9 cellular contexts compared by ENCODE assay signal in the genomic region with DNA sequence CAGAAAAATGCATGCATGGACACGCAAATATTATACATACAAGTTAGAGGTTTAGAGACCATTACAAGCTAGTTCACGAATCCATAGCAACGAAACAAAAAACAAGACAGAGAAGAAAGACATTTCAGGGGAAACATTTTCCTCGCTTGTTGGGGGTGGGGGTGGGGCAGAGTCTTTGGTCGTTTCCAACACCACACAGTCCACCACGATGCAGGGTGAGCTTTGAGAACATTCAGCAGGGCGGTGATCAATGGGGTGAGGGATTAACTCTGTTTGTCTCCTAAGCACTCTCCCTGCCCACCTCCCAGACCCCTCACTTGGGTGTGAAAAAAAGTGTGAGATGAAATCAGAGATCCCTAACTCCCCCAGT. TPM values are rescaled to one million over a fixed set of nuclear protein-coding genes. Genes with fewer than 3 reads are reported as not detected.
DNase-seq lines count a peak whose midpoint lies in the region; ATAC-seq and TF ChIP-seq lines count a peak whose summit lies in the region.
"Had no signal": no experiment of that assay in that cellular context is flagged by ENCODE, and none has a peak within 500 bp of the region (broad histone marks: within the 10 kb centered on the region; RNA-seq: fewer than 3 reads in every experiment).

No MANE protein-coding gene starts in this region.

- DNase-seq in Panc1 (ENCODE audit: low read depth, low spot score) (no peak), endodermal cell (no peak)
- DNase-seq in activated CD8-positive, alpha-beta memory T cell treated with anti-CD3 and anti-CD28 coated beads, Interleukin-2, amount 50 U/mL, for 48 hours, result no peak
- DNase-seq in activated CD8-positive, alpha-beta memory T cell treated with anti-CD3 and anti-CD28 coated beads, Interleukin-2, amount 10 ng/mL, durations not matched to agents 7 days and 5 days, result no peak
- DNase-seq: activated effector memory CD4-positive, alpha-beta T cell treated with anti-CD3 and anti-CD28 coated beads, Interleukin-2, amount 50 U/mL, for 16 hours had no signal

- ATAC-seq in Panc1 (no peak), GM19397 (IDR thresholded peaks at IDR 0.05; ENCODE audit: unreplicated experiment) (no peak)
- no peak for ATAC-seq in activated CD8-positive, alpha-beta memory T cell treated with anti-CD3 and anti-CD28 coated beads, Interleukin-2, amount 10 ng/mL, durations not matched to agents 7 days and 5 days

- H3K27me3 Mint-ChIP-seq in endodermal cell (ENCODE audit: insufficient read depth), result peaks cover 84% of the 10 kb centered on the region
- H3K27me3 Mint-ChIP-seq in activated CD8-positive, alpha-beta memory T cell treated with anti-CD3 and anti-CD28 coated beads, Interleukin-2, amount 10 ng/mL, durations not matched to agents 7 days and 5 days, result peaks cover 39% of the 10 kb centered on the region

- peaks cover 41% of the 10 kb centered on the region for H3K4me1 Mint-ChIP-seq in endodermal cell
- peaks cover 3% of the 10 kb centered on the region for H3K4me1 Mint-ChIP-seq in activated CD8-positive, alpha-beta memory T cell treated with anti-CD3 and anti-CD28 coated beads, Interleukin-2, amount 10 ng/mL, durations not matched to agents 7 days and 5 days

- H3K27ac ChIP-seq in Panc1 (ENCODE audit: low read length) (no peak overlapping the region), endodermal cell (ENCODE audit: low read depth, low read length) (no peak overlapping the region), thymus (ENCODE audit: low read depth) (no peak overlapping the region)

- H3K36me3 Mint-ChIP-seq in endodermal cell (ENCODE audit: low read depth), result no peaks in the 10 kb centered on the region
- no peaks in the 10 kb centered on the region for H3K36me3 Mint-ChIP-seq in activated CD8-positive, alpha-beta memory T cell treated with anti-CD3 and anti-CD28 coated beads, Interleukin-2, amount 10 ng/mL, durations not matched to agents 7 days and 5 days

- H3K36me3 ChIP-seq in Panc1 (ENCODE audit: control insufficient read depth, insufficient read depth, low read length), result no peaks in the 10 kb centered on the region
- H3K36me3 ChIP-seq in endodermal cell (ENCODE audit: control insufficient read depth, insufficient read depth, low read length), result no peaks in the 10 kb centered on the region
- H3K36me3 ChIP-seq in thymus (ENCODE audit: control insufficient read depth, insufficient read depth), result no peaks in the 10 kb centered on the region

- H3K4me3 Mint-ChIP-seq in endodermal cell, result peak overlapping the region; percentile 56
- no peak overlapping the region for H3K4me3 Mint-ChIP-seq in activated CD8-positive, alpha-beta memory T cell treated with anti-CD3 and anti-CD28 coated beads, Interleukin-2, amount 10 ng/mL, durations not matched to agents 7 days and 5 days
- H3K4me3 Mint-ChIP-seq: T-helper 1 cell treated with Interleukin-12 subunit alpha and Interleukin-12 subunit beta and Interleukin-4 antibody, amounts not matched to agents 30 μg/mL and 1 μg/mL, for 36 hours had no signal

- BruUV-seq in Panc1 (replicated peaks; lab: Mats Ljungman, UMichigan), result no TSS peak

- POLR2A ChIA-PET in Panc1 (lab: Charles Lee), result no interaction called here

- TF ChIP-seq CTCF in Panc1 (IDR thresholded peaks at IDR 0.05), result no peak
- TF ChIP-seq CTCF in endodermal cell (conservative IDR thresholded peaks at IDR 0.05), result no peak

- in situ Hi-C loops in Panc1 (cut with HindIII; ENCODE audit: low pct_unique_long_range_greater_than_20kb, low sequenced_read_pairs), result no loop called here

- peaks cover 5% of the 10 kb centered on the region for H3K4me1 ChIP-seq in Panc1 (ENCODE audit: control insufficient read depth, insufficient read depth, low read length)
- H3K4me1 ChIP-seq in endodermal cell (ENCODE audit: control insufficient read depth, insufficient read depth, low read length), result peaks cover 9% of the 10 kb centered on the region
- H3K4me1 ChIP-seq in mononuclear cell (ENCODE audit: insufficient read depth, low read length), result peaks cover 28% of the 10 kb centered on the region
- H3K4me1 ChIP-seq in thymus (ENCODE audit: control insufficient read depth, insufficient read depth, low read length), result no peaks in the 10 kb centered on the region

- 34 to 60% methylated on average over 2 to 5 of the region's 7 CpGs for WGBS in endodermal cell (ENCODE audit: insufficient coverage in 1 of 2, insufficient read length in 1 of 2), 2 experiments
- WGBS in thymus, result 25% methylated on average over 7 of the region's 7 CpGs

- CTCF ChIA-PET in Panc1 (lab: Charles Lee), result no interaction called here
- CTCF ChIA-PET in activated CD8-positive, alpha-beta memory T cell treated with anti-CD3 and anti-CD28 coated beads, Interleukin-2, amount 10 ng/mL, durations not matched to agents 7 days and 5 days (lab: Charles Lee), result no interaction called here

- no peak overlapping the region for H3K9ac ChIP-seq in endodermal cell (ENCODE audit: extremely low read depth, low read length, poor library complexity, severe bottlenecking)

- H3K27me3 ChIP-seq in Panc1 (ENCODE audit: control insufficient read depth, insufficient read depth, low read length) (peaks cover 3% of the 10 kb centered on the region), endodermal cell (ENCODE audit: control insufficient read depth, insufficient read depth, low read length, poor library complexity, severe bottlenecking) (peaks cover 62% of the 10 kb centered on the region), mononuclear cell (ENCODE audit: insufficient read depth, low read length) (peaks cover 43% of the 10 kb centered on the region), thymus (ENCODE audit: control insufficient read depth, insufficient read depth) (peaks cover 4% of the 10 kb centered on the region)

- H3K27ac Mint-ChIP-seq in endodermal cell, result no peak overlapping the region
- H3K27ac Mint-ChIP-seq in activated CD8-positive, alpha-beta memory T cell treated with anti-CD3 and anti-CD28 coated beads, Interleukin-2, amount 10 ng/mL, durations not matched to agents 7 days and 5 days, result no peak overlapping the region
- H3K27ac Mint-ChIP-seq: T-helper 1 cell treated with Interleukin-12 subunit alpha and Interleukin-12 subunit beta and Interleukin-4 antibody, amounts not matched to agents 30 μg/mL and 1 μg/mL, for 36 hours had no signal

- intact Hi-C loops in Panc1 (cut with micrococcal nuclease; ENCODE audit: unreplicated experiment), result no loop called here

- peaks cover 4% of the 10 kb centered on the region for H3K9me3 Mint-ChIP-seq in endodermal cell
- H3K9me3 Mint-ChIP-seq in activated CD8-positive, alpha-beta memory T cell treated with anti-CD3 and anti-CD28 coated beads, Interleukin-2, amount 10 ng/mL, durations not matched to agents 7 days and 5 days (ENCODE audit: low read depth), result no peaks in the 10 kb centered on the region
- H3K9me3 Mint-ChIP-seq: T-helper 1 cell treated with Interleukin-12 subunit alpha and Interleukin-12 subunit beta and Interleukin-4 antibody, amounts not matched to agents 30 μg/mL and 1 μg/mL, for 36 hours had no signal

- H3K9me3 ChIP-seq in Panc1 (ENCODE audit: control insufficient read depth, insufficient read depth, low read depth, low read length) (no peaks in the 10 kb centered on the region), endodermal cell (ENCODE audit: control insufficient read depth, low read length) (no peaks in the 10 kb centered on the region), mononuclear cell (ENCODE audit: low read depth, low read length) (no peaks in the 10 kb centered on the region), thymus (ENCODE audit: control insufficient read depth) (peaks cover 1% of the 10 kb centered on the region)

- H3K4me3 ChIP-seq in Panc1 (ENCODE audit: low read depth in 2 of 2, low read length in 2 of 2), result peak overlapping the region; percentile 34 to 46
- H3K4me3 ChIP-seq in endodermal cell (ENCODE audit: low read length), result peak overlapping the region; percentile 70
- H3K4me3 ChIP-seq in mononuclear cell (ENCODE audit: low read length), result peak overlapping the region; percentile 15
- peak overlapping the region; percentile 26 for H3K4me3 ChIP-seq in thymus (ENCODE audit: low read length)

RNA-seq across cellular contexts. Expression of gene OXGR1, which starts 0.6 kb away (rescaled TPM):
- not detected for total RNA-seq in Panc1 (2021; ENCODE audit: unreplicated experiment)
- not detected for polyA plus RNA-seq in Panc1 (2012; ENCODE audit: insufficient read length)
- 1 to 10 TPM; 1.4 to 1.6 TPM for total RNA-seq in endodermal cell
- 0.75 TPM for polyA plus RNA-seq in endodermal cell (2013, experiment 1 of 2)
- 1.7 TPM for polyA plus RNA-seq in endodermal cell (2013, experiment 2 of 2)
- total RNA-seq in mononuclear cell, result not detected
- polyA plus RNA-seq in thymus, result 0.23 TPM
- total RNA-seq in activated CD8-positive, alpha-beta memory T cell treated with anti-CD3 and anti-CD28 coated beads, Interleukin-2, amount 10 ng/mL, durations not matched to agents 7 days and 5 days, result not detected

Comparison
In these comparisons a context has a peak if more than half of its experiments do, and no peak if none do; other contexts are left out.
1. H3K4me3 ChIP-seq: peak in every context shown above with its lines; median percentile 70 in endodermal cell; 40 in Panc1; 26 in thymus; 15 in mononuclear cell.